ENCODE assay signal across 1 cellular context in the genomic region with DNA sequence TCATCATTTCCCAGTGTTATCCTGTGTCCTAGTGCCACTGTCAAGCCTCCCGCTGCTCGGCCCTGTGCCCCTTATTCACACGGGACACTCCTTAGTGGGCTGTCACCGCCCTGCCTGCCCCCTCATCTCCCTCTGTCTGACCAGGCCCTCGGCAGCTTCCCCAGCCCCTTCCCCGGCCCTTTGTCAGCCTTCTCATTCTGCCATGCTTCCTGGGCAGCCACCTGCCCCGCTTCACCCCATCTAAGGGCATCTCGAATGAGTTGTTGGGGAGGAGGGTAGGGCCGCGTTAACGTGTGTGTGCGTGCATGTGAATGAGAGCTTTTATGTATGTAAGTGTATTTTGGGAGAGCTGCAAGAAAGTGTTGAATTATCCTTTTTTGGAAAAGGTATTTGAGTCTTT.
TF ChIP-seq lines count a peak whose summit lies in the region.

No MANE protein-coding gene starts in this region.

TF ChIP-seq in HepG2, 621 proteins besides CTCF, POLR2A, EP300 and RAD21 (continued from another document):
- TF ChIP-seq, protein P1, sequence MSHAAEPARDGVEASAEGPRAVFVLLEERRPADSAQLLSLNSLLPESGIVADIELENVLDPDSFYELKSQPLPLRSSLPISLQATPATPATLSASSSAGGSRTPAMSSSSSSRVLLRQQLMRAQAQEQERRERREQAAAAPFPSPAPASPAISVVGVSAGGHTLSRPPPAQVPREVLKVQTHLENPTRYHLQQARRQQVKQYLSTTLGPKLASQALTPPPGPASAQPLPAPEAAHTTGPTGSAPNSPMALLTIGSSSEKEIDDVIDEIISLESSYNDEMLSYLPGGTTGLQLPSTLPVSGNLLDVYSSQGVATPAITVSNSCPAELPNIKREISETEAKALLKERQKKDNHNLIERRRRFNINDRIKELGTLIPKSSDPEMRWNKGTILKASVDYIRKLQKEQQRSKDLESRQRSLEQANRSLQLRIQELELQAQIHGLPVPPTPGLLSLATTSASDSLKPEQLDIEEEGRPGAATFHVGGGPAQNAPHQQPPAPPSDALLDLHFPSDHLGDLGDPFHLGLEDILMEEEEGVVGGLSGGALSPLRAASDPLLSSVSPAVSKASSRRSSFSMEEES (CRISPR knock-in tag; IDR thresholded peaks at IDR 0.05): no peak
